Comparison of ENCODE assay signal across 10 cellular contexts in the genomic region with DNA sequence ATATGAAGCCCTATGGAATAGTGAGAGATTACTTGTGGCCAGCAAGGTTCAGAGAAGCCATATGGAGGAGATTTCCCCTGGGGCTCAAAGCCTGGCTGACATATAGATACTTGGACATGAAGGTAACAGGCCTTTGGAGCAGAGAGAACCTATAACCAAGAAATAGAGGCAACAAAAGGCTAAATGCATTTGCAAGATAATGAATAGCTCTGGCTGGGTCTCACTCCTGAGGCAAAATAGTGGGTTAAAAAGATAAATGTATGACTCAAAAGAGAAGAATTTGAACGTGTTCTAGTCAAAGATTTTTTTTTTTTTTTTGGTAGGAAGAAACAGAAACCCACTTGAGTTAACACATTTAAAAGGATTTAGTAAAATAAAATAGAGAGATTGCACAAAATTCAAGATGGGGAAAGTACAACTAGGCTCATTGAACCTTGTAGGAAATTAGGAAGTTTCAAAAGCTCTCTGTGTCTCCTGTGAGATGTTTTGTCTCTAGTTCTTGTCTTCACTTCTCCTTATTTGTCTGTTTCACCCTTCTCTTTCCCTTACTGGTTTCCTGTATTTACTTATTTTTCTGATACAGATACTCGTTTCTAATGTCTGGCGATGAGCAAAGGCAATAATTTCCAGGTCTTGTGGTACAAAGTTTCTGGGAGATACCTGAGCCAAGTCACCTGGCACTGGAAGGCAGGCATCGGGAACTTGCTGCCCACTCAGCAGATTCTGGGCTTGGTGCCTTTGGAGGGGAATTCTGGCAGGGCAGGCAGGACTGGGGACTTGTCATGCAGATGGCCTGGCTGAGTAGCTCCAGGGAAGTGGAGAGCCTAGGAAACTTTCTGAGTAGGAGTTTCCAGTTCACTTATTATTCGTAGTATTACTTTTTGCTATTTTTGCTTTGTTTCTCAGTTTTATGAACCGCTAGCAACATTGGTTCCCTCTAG. TPM values are rescaled to one million over a fixed set of nuclear protein-coding genes. Genes with fewer than 3 reads are reported as not detected.
DNase-seq lines count a peak whose midpoint lies in the region; ATAC-seq, FAIRE-seq and TF ChIP-seq lines count a peak whose summit lies in the region.
"Had no signal": no experiment of that assay in that cellular context is flagged by ENCODE, and none has a peak within 500 bp of the region (broad histone marks: within the 10 kb centered on the region; RNA-seq: fewer than 3 reads in every experiment).

No MANE protein-coding gene starts in this region.

- no peak overlapping the region for H3K9ac ChIP-seq in astrocyte (ENCODE audit: low read length)
- H3K9ac ChIP-seq in mesenchymal stem cell (ENCODE audit: low read length), result no peak overlapping the region

- H2BK120ac ChIP-seq in mesenchymal stem cell (ENCODE audit: low read depth, low read length), result no peak overlapping the region

- no peak overlapping the region for H3K27ac ChIP-seq in astrocyte (ENCODE audit: low read depth, low read length)
- H3K27ac ChIP-seq in mesenchymal stem cell (ENCODE audit: low read length, poor library complexity, severe bottlenecking), result no peak overlapping the region
- no peak overlapping the region for H3K27ac ChIP-seq in vagina

- no peaks in the 10 kb centered on the region for H3K27me3 Mint-ChIP-seq in astrocyte (ENCODE audit: low read depth, unreplicated experiment)

- no peak for FAIRE-seq in astrocyte (lab: Jason Lieb, UNC)

- H2BK5ac ChIP-seq in mesenchymal stem cell (ENCODE audit: low read depth, low read length, poor library complexity, severe bottlenecking), result no peak overlapping the region

- peak; percentile 64 for ATAC-seq in HG02885 (IDR thresholded peaks at IDR 0.05; ENCODE audit: poor library complexity, unreplicated experiment)
- no peak for ATAC-seq in GM19023 (IDR thresholded peaks at IDR 0.05; ENCODE audit: unreplicated experiment)

- no peaks in the 10 kb centered on the region for H3K9me3 ChIP-seq in astrocyte (ENCODE audit: insufficient read depth, low read depth, low read length)
- no peaks in the 10 kb centered on the region for H3K9me3 ChIP-seq in mesenchymal stem cell (ENCODE audit: control insufficient read depth, low read length)
- no peaks in the 10 kb centered on the region for H3K9me3 ChIP-seq in vagina

- DNase-seq in ELF-1 (ENCODE audit: low read depth, low spot score) (peak; percentile 78), astrocyte (ENCODE audit: low read depth) (peak; percentile 48), mesenchymal stem cell (peak; percentile 28), vagina (ENCODE audit: extremely low spot score in 2 of 2) (no peak), NCI-H345 treated with DMSO at 0.1 percent for 48 hours (lab: John Stamatoyannopoulos, UW; ENCODE audit: unreplicated experiment) (no peak)
- no peak for DNase-seq in activated CD4-positive, CD25-positive, alpha-beta regulatory T cell (lab: John Stamatoyannopoulos, UW)
- DNase-seq: effector memory CD4-positive, alpha-beta T cell; NCI-H345 had no signal

- peak overlapping the region; percentile 74 for H2AK5ac ChIP-seq in mesenchymal stem cell (ENCODE audit: low read length, severe bottlenecking)

- no peaks in the 10 kb centered on the region for H3K79me1 ChIP-seq in mesenchymal stem cell (replicated peaks; ENCODE audit: low read length, poor library complexity, severe bottlenecking)

- WGBS in mesenchymal stem cell, result 60% methylated on average over 6 of the region's 6 CpGs

- H3K4me3 Mint-ChIP-seq in astrocyte (ENCODE audit: unreplicated experiment), result peak overlapping the region; percentile 17

- H3K36me3 ChIP-seq in astrocyte (ENCODE audit: insufficient read depth, low read length) (no peaks in the 10 kb centered on the region), mesenchymal stem cell (ENCODE audit: control insufficient read depth in 1 of 2, insufficient read depth in 2 of 2, low read depth in 1 of 2, low read length in 2 of 2) (no peaks in the 10 kb centered on the region), vagina (no peaks in the 10 kb centered on the region)

- H3K79me2 ChIP-seq in astrocyte (ENCODE audit: insufficient read depth, low read length), result no peaks in the 10 kb centered on the region

- H3K27me3 ChIP-seq in astrocyte (ENCODE audit: insufficient read depth, low read length) (no peaks in the 10 kb centered on the region), mesenchymal stem cell (ENCODE audit: control insufficient read depth in 1 of 2, insufficient read depth in 1 of 2, low read length in 2 of 2) (no peaks in the 10 kb centered on the region), vagina (no peaks in the 10 kb centered on the region)

- H3K4me2 ChIP-seq in astrocyte (ENCODE audit: low read length) (peak overlapping the region; percentile 39), mesenchymal stem cell (ENCODE audit: low read length, poor library complexity, severe bottlenecking) (no peak overlapping the region)

- H3K27ac Mint-ChIP-seq in astrocyte (ENCODE audit: unreplicated experiment), result peak overlapping the region; percentile 73

- H3K9me3 Mint-ChIP-seq in astrocyte (ENCODE audit: unreplicated experiment), result no peaks in the 10 kb centered on the region

- TF ChIP-seq CTCF in astrocyte (IDR thresholded peaks at IDR 0.05; ENCODE audit: insufficient read depth, low read depth, low read length) (no peak), vagina (IDR thresholded peaks at IDR 0.05) (no peak)

- H3K36me3 Mint-ChIP-seq in astrocyte (ENCODE audit: low read depth, unreplicated experiment), result no peaks in the 10 kb centered on the region

- H3K4me3 ChIP-seq in astrocyte (ENCODE audit: insufficient read depth, low read depth, low read length), result no peak overlapping the region
- no peak overlapping the region for H3K4me3 ChIP-seq in mesenchymal stem cell (ENCODE audit: insufficient read depth in 1 of 2, low read depth in 1 of 2, low read length in 2 of 2)
- H3K4me3 ChIP-seq in vagina, result no peak overlapping the region

- peak overlapping the region in 1 of 2 experiments; percentile 71 for H3K4ac ChIP-seq in mesenchymal stem cell (ENCODE audit: low read depth in 1 of 2, low read length in 2 of 2)

- no peak overlapping the region for H3K14ac ChIP-seq in mesenchymal stem cell (ENCODE audit: low read length in 2 of 2)

- peak overlapping the region; percentile 93 for H2BK15ac ChIP-seq in mesenchymal stem cell (ENCODE audit: low read depth, poor library complexity, severe bottlenecking)

- H3K23ac ChIP-seq in mesenchymal stem cell (ENCODE audit: low read length in 2 of 2), result peak overlapping the region in 1 of 2 experiments; percentile 90

- H2AFZ ChIP-seq in astrocyte (ENCODE audit: low read depth, low read length), result no peak overlapping the region
- no peak overlapping the region for H2AFZ ChIP-seq in mesenchymal stem cell (ENCODE audit: low read depth, low read length)

- TF ChIP-seq POLR2A in vagina (IDR thresholded peaks at IDR 0.05), result no peak

- H4K20me1 ChIP-seq in astrocyte (ENCODE audit: insufficient read depth, low read length), result no peaks in the 10 kb centered on the region

- H3K4me1 ChIP-seq in astrocyte (ENCODE audit: insufficient read depth, low read length) (peaks cover 3% of the 10 kb centered on the region), mesenchymal stem cell (ENCODE audit: control insufficient read depth, insufficient read depth, low read depth, low read length) (peaks cover 2% of the 10 kb centered on the region), vagina (no peaks in the 10 kb centered on the region)

- H4K91ac ChIP-seq in mesenchymal stem cell (ENCODE audit: low read length), result peak overlapping the region; percentile 58

- peak overlapping the region; percentile 62 to 85 for H3K18ac ChIP-seq in mesenchymal stem cell (ENCODE audit: low read depth in 1 of 2, low read length in 2 of 2)

- intact Hi-C loops in vagina (cut with DNase I), result no loop called here

- H4K8ac ChIP-seq in mesenchymal stem cell (ENCODE audit: low read length), result peak overlapping the region; percentile 60

- peaks cover 28% of the 10 kb centered on the region for H3K4me1 Mint-ChIP-seq in astrocyte (ENCODE audit: low read depth, unreplicated experiment)

- H2BK12ac ChIP-seq in mesenchymal stem cell (ENCODE audit: low read length in 2 of 2), result peak overlapping the region in 1 of 2 experiments; percentile 98

RNA-seq across cellular contexts. Expression of a gene that starts 49.2 kb away (rescaled TPM):
- total RNA-seq in astrocyte (85.6 and 98.1 TPM in 2 replicates), vagina (28.2 TPM)
- polyA plus RNA-seq in mesenchymal stem cell (2013, experiment 1 of 2), result 13.0 TPM
- 13.2 TPM for polyA plus RNA-seq in mesenchymal stem cell (2013, experiment 2 of 2)

Comparison
In these comparisons a context has a peak if more than half of its experiments do, and no peak if none do; other contexts are left out.
1. DNase-seq: peak in ELF-1 (single experiment), astrocyte (single experiment) and mesenchymal stem cell (single experiment); none in vagina (0 of 2), activated CD4-positive, CD25-positive, alpha-beta regulatory T cell (0 of 4) and NCI-H345 treated with DMSO at 0.1 percent for 48 hours (single experiment).